Comparison of ENCODE assay signal across 6 cellular contexts in the genomic region with DNA sequence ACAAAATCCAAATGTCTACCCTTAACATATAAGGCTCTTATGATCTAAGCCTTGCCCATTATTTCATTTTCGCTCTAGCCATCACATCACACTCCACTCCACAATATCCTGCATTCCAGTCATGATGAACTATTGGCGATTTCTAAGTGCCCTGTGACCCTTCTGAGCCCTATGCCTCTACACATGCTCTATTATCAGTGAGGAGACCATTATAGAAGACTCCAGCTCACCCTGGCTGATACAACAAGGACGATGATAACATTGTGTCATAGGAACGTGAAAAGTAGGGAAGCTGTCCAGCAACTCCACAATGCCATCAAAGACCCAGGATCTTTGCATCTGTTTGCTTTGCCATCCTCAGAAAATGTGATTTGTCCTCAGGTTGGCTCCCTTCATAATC. TPM values are rescaled to one million over a fixed set of nuclear protein-coding genes. Genes with fewer than 3 reads are reported as not detected.
"Had no signal": no experiment of that assay in that cellular context is flagged by ENCODE, and none has a peak within 500 bp of the region (broad histone marks: within the 10 kb centered on the region; RNA-seq: fewer than 3 reads in every experiment).

No MANE protein-coding gene starts in this region.

- FAIRE-seq: H1, H54, HepG2 had no signal

- H3K4me3 ChIP-seq: GM23338 had no signal

- DNase-seq: H9, HCEC 1CT had no signal

- ATAC-seq: GM23338, HepG2 had no signal

RNA-seq across cellular contexts. Expression of a gene that starts 29.6 kb away (rescaled TPM):
- total RNA-seq: HepG2 had no signal
- polyA plus RNA-seq: HepG2 had no signal
